ENCODE assay signal across 12 cellular contexts in the genomic region with DNA sequence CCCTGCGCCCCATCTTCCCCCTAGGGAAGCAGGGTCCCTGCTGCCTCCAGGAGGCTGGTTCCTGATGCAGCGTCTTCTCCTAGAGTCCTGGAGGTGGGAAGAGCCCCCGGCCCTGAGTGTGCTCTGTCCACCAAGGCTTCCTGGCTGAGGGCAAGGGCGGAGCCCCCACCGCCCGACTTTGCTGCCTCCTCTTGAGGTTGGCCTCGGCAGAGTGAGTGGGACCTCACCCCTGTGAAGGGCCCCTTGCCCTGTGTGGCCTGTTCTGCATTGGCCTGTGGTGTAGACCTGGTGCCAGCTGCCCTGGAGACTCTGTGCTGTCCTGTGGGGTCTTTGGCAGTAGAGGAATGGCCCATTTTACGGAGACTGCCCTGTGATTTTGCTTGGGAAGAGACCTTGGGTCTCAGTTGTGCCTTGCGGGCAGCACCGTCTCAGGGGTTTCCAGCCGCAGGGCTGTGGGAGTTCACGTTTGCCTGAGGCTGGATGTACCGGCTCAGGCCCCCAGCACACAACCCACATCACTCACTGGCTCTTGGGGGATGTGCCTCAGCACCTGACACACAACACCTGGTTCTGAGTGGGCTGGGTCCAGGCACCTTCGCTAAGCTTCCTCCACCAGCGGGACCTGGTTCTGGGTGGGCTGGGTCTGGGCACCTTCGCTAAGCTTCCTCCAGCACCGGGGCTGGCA.
DNase-seq lines count a peak whose midpoint lies in the region; ATAC-seq, FAIRE-seq and TF ChIP-seq lines count a peak whose summit lies in the region.
"Had no signal": no experiment of that assay in that cellular context is flagged by ENCODE, and none has a peak within 500 bp of the region (broad histone marks: within the 10 kb centered on the region; RNA-seq: fewer than 3 reads in every experiment).

No MANE protein-coding gene starts in this region.

- no peaks in the 10 kb centered on the region for H3K9me2 ChIP-seq in PC-9 (ENCODE audit: insufficient read depth)

- peaks cover 37% of the 10 kb centered on the region for H3K36me3 ChIP-seq in DND-41 (ENCODE audit: insufficient read depth, low read length)
- no peaks in the 10 kb centered on the region for H3K36me3 ChIP-seq in OCI-LY3 (replicated peaks; ENCODE audit: low read depth, low read length)
- H3K36me3 ChIP-seq in effector memory CD4-positive, alpha-beta T cell (ENCODE audit: control insufficient read depth, insufficient read depth, low read length), result peaks cover 42% of the 10 kb centered on the region
- H3K36me3 ChIP-seq in small intestine (ENCODE audit: control insufficient read depth in 2 of 2, insufficient read depth in 2 of 2, low read length in 2 of 2), result peaks cover 11 to 12% of the 10 kb centered on the region in 2 donors
- peaks cover 7% of the 10 kb centered on the region; the same call in 1 of the 2 replicates for H3K36me3 ChIP-seq in PC-9 (ENCODE audit: low read depth)

- H3K27me3 ChIP-seq in DND-41 (ENCODE audit: insufficient read depth, low read length, poor library complexity) (no peaks in the 10 kb centered on the region), OCI-LY3 (ENCODE audit: low read depth, low read length) (no peaks in the 10 kb centered on the region), small intestine (ENCODE audit: control insufficient read depth in 2 of 2, insufficient read depth in 2 of 2, low read length in 2 of 2) (no peaks in the 10 kb centered on the region), PC-9 (ENCODE audit: insufficient read depth, low read depth) (no peaks in the 10 kb centered on the region)
- H3K27me3 ChIP-seq in effector memory CD4-positive, alpha-beta T cell (replicated peaks; ENCODE audit: control insufficient read depth, insufficient read depth, low read length, poor library complexity, severe bottlenecking), result no peaks in the 10 kb centered on the region
- H3K27me3 ChIP-seq: MG63, pancreas had no signal

- DNase-seq in DND-41, result no peak
- DNase-seq in effector memory CD4-positive, alpha-beta T cell, result no peak
- no peak for DNase-seq in small intestine
- DNase-seq in cerebellar nuclear complex (lab: John Stamatoyannopoulos, UW), result no peak
- no peak for DNase-seq in kidney glomerular epithelial cell (lab: John Stamatoyannopoulos, UW)
- no peak for DNase-seq in PC-9
- DNase-seq: DMS53, MG63 had no signal

- CTCF ChIA-PET in PC-9 (lab: Charles Lee), result interaction anchor here (0.6 kb wide), 1 partner anchor 67 kb away, joined by 7 read pairs; no protein-coding TSS in a partner anchor

- no peak for ATAC-seq in DND-41 (ENCODE audit: insufficient read depth, low read depth)
- ATAC-seq in HG02840 (IDR thresholded peaks at IDR 0.05; ENCODE audit: low FRiP score, unreplicated experiment), result no peak

- BruUV-seq in PC-9 (replicated peaks; lab: Mats Ljungman, UMichigan), result no TSS peak

- TF ChIP-seq CTCF in DND-41 (IDR thresholded peaks at IDR 0.05; ENCODE audit: borderline replicate concordance, extremely low read depth, low read length, poor library complexity, severe bottlenecking) (no peak), OCI-LY3 (IDR thresholded peaks at IDR 0.05; ENCODE audit: low read depth, low read length) (no peak), PC-9 (conservative IDR thresholded peaks at IDR 0.05) (no peak)

- POLR2A ChIA-PET in PC-9 (lab: Charles Lee; ENCODE audit: unreplicated experiment), result no interaction called here

- H3K79me2 ChIP-seq in DND-41 (ENCODE audit: insufficient read depth, low read length) (peaks cover 48% of the 10 kb centered on the region), OCI-LY3 (ENCODE audit: low read length) (peaks cover 53% of the 10 kb centered on the region), PC-9 (ENCODE audit: low read depth) (peaks cover 36% of the 10 kb centered on the region)

- H3K9me3 ChIP-seq in DND-41 (ENCODE audit: insufficient read depth, low read length, severe bottlenecking) (no peaks in the 10 kb centered on the region), OCI-LY3 (ENCODE audit: insufficient read depth, low read length) (no peaks in the 10 kb centered on the region), small intestine (ENCODE audit: control insufficient read depth, low read depth) (no peaks in the 10 kb centered on the region), PC-9 (ENCODE audit: insufficient read depth, low read depth) (no peaks in the 10 kb centered on the region)
- no peaks in the 10 kb centered on the region for H3K9me3 ChIP-seq in effector memory CD4-positive, alpha-beta T cell (ENCODE audit: control insufficient read depth, low read length)
- H3K9me3 ChIP-seq: MG63, pancreas had no signal

- 76 to 90% (median 79%) methylated on average over 17 of the region's 17 CpGs for WGBS in small intestine, 3 donors

- H3K4me3 ChIP-seq in DND-41 (ENCODE audit: low read depth in 1 of 2, low read length in 2 of 2), result peak overlapping the region in 1 of 2 experiments; percentile 30; a peak in 1 of 4 replicates
- peak overlapping the region; percentile 85 for H3K4me3 ChIP-seq in OCI-LY3 (ENCODE audit: low read length)
- peak overlapping the region; percentile 52 for H3K4me3 ChIP-seq in effector memory CD4-positive, alpha-beta T cell (ENCODE audit: insufficient read depth, low read depth, low read length, poor library complexity, severe bottlenecking)
- H3K4me3 ChIP-seq in small intestine (ENCODE audit: low read depth in 1 of 2, low read length in 2 of 2), result no peak overlapping the region
- H3K4me3 ChIP-seq in PC-9, result no peak overlapping the region
- H3K4me3 ChIP-seq: MG63 had no signal

- H3K9ac ChIP-seq in DND-41 (ENCODE audit: low read depth, low read length), result peak overlapping the region; percentile 39
- H3K9ac ChIP-seq in OCI-LY3 (ENCODE audit: low read length), result peak overlapping the region; percentile 91

- no peaks in the 10 kb centered on the region for H3F3A ChIP-seq in PC-9 (ENCODE audit: insufficient read depth, low read depth)

- intact Hi-C loops in PC-9 (cut with micrococcal nuclease; ENCODE audit: unreplicated experiment), result no loop called here

- H3K4me2 ChIP-seq in DND-41 (ENCODE audit: insufficient read depth, low read length) (peak overlapping the region; percentile 79), OCI-LY3 (ENCODE audit: low read length) (peak overlapping the region; percentile 97), PC-9 (no peak overlapping the region)

- peak overlapping the region; percentile 66 for H3K27ac ChIP-seq in DND-41 (ENCODE audit: low read length)
- H3K27ac ChIP-seq in OCI-LY3 (ENCODE audit: low read length), result peak overlapping the region; percentile 93
- peak overlapping the region; percentile 98 for H3K27ac ChIP-seq in effector memory CD4-positive, alpha-beta T cell (ENCODE audit: insufficient read depth, low read length, poor library complexity, severe bottlenecking)
- peak overlapping the region; percentile 65 to 94 for H3K27ac ChIP-seq in small intestine (ENCODE audit: low read depth in 1 of 2, low read length in 1 of 2)
- no peak overlapping the region for H3K27ac ChIP-seq in PC-9

- H4K20me1 ChIP-seq in DND-41 (ENCODE audit: insufficient read depth, low read length), result peaks cover 88% of the 10 kb centered on the region
- peaks cover 37% of the 10 kb centered on the region for H4K20me1 ChIP-seq in OCI-LY3 (ENCODE audit: insufficient read depth, low read length)
- H4K20me1 ChIP-seq in PC-9 (ENCODE audit: insufficient read depth), result peaks cover 47% of the 10 kb centered on the region

- FAIRE-seq in small intestine (lab: Jason Lieb, UNC), result no peak
- FAIRE-seq: pancreas, TTC549 had no signal

- H2AFZ ChIP-seq in DND-41 (ENCODE audit: low read depth, low read length), result no peak overlapping the region
- H2AFZ ChIP-seq in OCI-LY3 (ENCODE audit: low read depth, low read length), result no peak overlapping the region
- H2AFZ ChIP-seq in PC-9, result no peak overlapping the region

- H3K4me1 ChIP-seq in DND-41 (ENCODE audit: insufficient read depth, low read length) (peaks cover 39% of the 10 kb centered on the region), OCI-LY3 (ENCODE audit: low read length) (peaks cover 28% of the 10 kb centered on the region), small intestine (ENCODE audit: control insufficient read depth in 2 of 2, insufficient read depth in 1 of 2, low read depth in 1 of 2, low read length in 1 of 2) (no peaks in the 10 kb centered on the region), PC-9 (replicated peaks; ENCODE audit: insufficient read depth) (no peaks in the 10 kb centered on the region)
- peaks cover 52% of the 10 kb centered on the region for H3K4me1 ChIP-seq in effector memory CD4-positive, alpha-beta T cell (ENCODE audit: control insufficient read depth, insufficient read depth, low read length, poor library complexity, severe bottlenecking)
- H3K4me1 ChIP-seq: pancreas had no signal

Comparison
In these comparisons a context has a peak if more than half of its experiments do, and no peak if none do; other contexts are left out.
1. H3K4me3 ChIP-seq: peak in OCI-LY3 (single experiment) and effector memory CD4-positive, alpha-beta T cell (single experiment); none in small intestine (0 of 2) and PC-9 (single experiment).